In the genomic region with DNA sequence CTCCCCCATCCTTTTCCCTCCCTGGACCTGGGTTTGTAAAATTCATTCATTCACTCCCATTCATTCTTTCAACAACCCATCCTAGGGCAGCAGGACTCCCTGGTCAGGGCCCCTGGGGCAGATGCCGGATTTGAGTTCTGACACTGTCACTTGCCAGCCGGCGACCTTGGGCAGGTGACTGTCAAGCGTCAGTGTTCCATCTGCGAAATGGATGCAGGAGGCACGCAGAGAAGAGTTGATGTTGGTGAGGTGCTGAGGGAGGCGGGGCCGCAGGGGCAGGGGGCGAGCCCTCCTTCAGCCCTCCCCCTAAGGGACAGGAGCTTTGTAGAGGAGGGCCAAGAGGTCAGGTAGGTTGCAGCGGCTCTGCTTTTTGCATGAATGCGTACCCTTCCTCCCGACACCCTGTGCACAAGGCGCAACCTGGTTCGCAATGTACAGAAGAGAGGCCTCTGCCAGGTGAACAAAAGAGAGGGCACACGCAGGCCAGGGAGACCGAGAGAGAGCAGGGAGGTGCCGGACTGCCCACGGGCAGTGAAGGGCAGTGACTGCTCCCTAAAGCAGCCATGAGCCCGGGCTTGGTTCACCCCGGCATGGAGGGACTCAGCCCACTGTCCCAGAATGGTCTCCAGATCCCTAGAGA, we compare ENCODE assay signal across 1 cellular context.
TF ChIP-seq lines count a peak whose summit lies in the region.

No MANE protein-coding gene starts in this region.

TF ChIP-seq in HepG2, 621 proteins besides CTCF, POLR2A, EP300 and RAD21 (continued from another document):
- TF ChIP-seq, protein P1, sequence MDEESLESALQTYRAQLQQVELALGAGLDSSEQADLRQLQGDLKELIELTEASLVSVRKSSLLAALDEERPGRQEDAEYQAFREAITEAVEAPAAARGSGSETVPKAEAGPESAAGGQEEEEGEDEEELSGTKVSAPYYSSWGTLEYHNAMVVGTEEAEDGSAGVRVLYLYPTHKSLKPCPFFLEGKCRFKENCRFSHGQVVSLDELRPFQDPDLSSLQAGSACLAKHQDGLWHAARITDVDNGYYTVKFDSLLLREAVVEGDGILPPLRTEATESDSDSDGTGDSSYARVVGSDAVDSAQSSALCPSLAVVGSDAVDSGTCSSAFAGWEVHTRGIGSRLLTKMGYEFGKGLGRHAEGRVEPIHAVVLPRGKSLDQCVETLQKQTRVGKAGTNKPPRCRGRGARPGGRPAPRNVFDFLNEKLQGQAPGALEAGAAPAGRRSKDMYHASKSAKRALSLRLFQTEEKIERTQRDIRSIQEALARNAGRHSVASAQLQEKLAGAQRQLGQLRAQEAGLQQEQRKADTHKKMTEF (CRISPR knock-in tag; IDR thresholded peaks at IDR 0.05), result no peak
- TF ChIP-seq NAIF1 (CRISPR knock-in tag; IDR thresholded peaks at IDR 0.05; ENCODE audit: borderline replicate concordance), result no peak
